Comparison of ENCODE assay signal across 8 cellular contexts in genomic region chr17:29138991-29139682, GRCh38. TPM values are rescaled to one million over a fixed set of nuclear protein-coding genes. Genes with fewer than 3 reads are reported as not detected.
DNase-seq lines count a peak whose midpoint lies in the region; ATAC-seq and TF ChIP-seq lines count a peak whose summit lies in the region.

No MANE protein-coding gene starts in this region.

- no peak overlapping the region for H3K4me3 Mint-ChIP-seq in type B pancreatic cell

- 24 to 27% methylated on average over 13 of the region's 13 CpGs for WGBS in heart right ventricle, 2 donors

- H3K27me3 Mint-ChIP-seq in type B pancreatic cell = no peaks in the 10 kb centered on the region

- peak overlapping the region; percentile 1; the same call in 1 of the 2 replicates for H3K27ac ChIP-seq in C4-2B
- H3K27ac ChIP-seq in heart right ventricle = peak overlapping the region; percentile 74 to 98 (median 90)
- no peak overlapping the region for H3K27ac ChIP-seq in foreskin keratinocyte

- intact Hi-C loops in heart right ventricle (cut with DNase I) = no loop called here

- H3K4me3 ChIP-seq in heart right ventricle = peak overlapping the region in 9 of 10 donors; percentile 39 to 67 (median 60)

- ATAC-seq in HG02642 (IDR thresholded peaks at IDR 0.05; ENCODE audit: poor library complexity, unreplicated experiment) (peak; percentile 40), heart right ventricle (peak; percentile 23 to 68 (median 58)), foreskin keratinocyte (no peak)

- H3K27ac Mint-ChIP-seq in type B pancreatic cell = no peak overlapping the region

- H3K36me3 Mint-ChIP-seq in type B pancreatic cell = no peaks in the 10 kb centered on the region

- peaks cover 27% of the 10 kb centered on the region for H3K4me1 Mint-ChIP-seq in type B pancreatic cell (ENCODE audit: unreplicated experiment)

- no peaks in the 10 kb centered on the region for H3K9me3 Mint-ChIP-seq in type B pancreatic cell

- H3K27me3 ChIP-seq in heart right ventricle (no peaks in the 10 kb centered on the region), foreskin keratinocyte (no peaks in the 10 kb centered on the region)

- peaks cover 0 to 32% (median 15%) of the 10 kb centered on the region in 9 donors for H3K36me3 ChIP-seq in heart right ventricle

- no peaks in the 10 kb centered on the region for H3K9me3 ChIP-seq in heart right ventricle

- H3K4me1 ChIP-seq in heart right ventricle (peaks cover 23 to 81% (median 71%) of the 10 kb centered on the region in 9 donors), foreskin keratinocyte (peaks cover 16% of the 10 kb centered on the region)

- TF ChIP-seq CTCF in C4-2B (conservative IDR thresholded peaks at IDR 0.05) = no peak
- no peak for TF ChIP-seq CTCF in heart right ventricle (IDR thresholded peaks at IDR 0.05)
- TF ChIP-seq CTCF in type B pancreatic cell (conservative IDR thresholded peaks at IDR 0.05) = no peak
- no peak for TF ChIP-seq CTCF in foreskin keratinocyte (conservative IDR thresholded peaks at IDR 0.05)

- peak in 2 of 3 experiments; percentile 20 to 26 for DNase-seq in activated CD8-positive, alpha-beta memory T cell treated with anti-CD3 and anti-CD28 coated beads for 48 hours (ENCODE audit: low read depth in 2 of 3, low spot score in 2 of 3)
- peak; percentile 52 to 68 for DNase-seq in heart right ventricle
- DNase-seq in stimulated activated CD8-positive, alpha-beta memory T cell treated with anti-CD3 and anti-CD28 coated beads, Interleukin-4, amount 100 ng/mL, for 48 hours = peak; percentile 67
- no peak for DNase-seq in NCI-H1436 treated with DMSO at 0.1 percent for 48 hours (lab: John Stamatoyannopoulos, UW)
- DNase-seq in type B pancreatic cell (ENCODE audit: extremely low spot score, unreplicated experiment) = no peak
- no peak for DNase-seq in foreskin keratinocyte

RNA-seq across cellular contexts. Expression of gene MYO18A, which starts 41.1 kb away (rescaled TPM):
- total RNA-seq in heart right ventricle (100 to 1,000 TPM; 217 to 408 (median 327) TPM), type B pancreatic cell (ENCODE audit: low replicate concordance) (46.6 and 49.1 TPM in 2 replicates), foreskin keratinocyte (56.2 and 67.4 TPM in 2 replicates)
- polyA plus RNA-seq in heart right ventricle (100 to 1,000 TPM in 1 of 2 donors, 10 to 100 TPM in 1; 61.4 to 442 TPM), foreskin keratinocyte (43.6 and 47.5 TPM in 2 replicates)

Comparison
In these comparisons a context has a peak if more than half of its experiments do, and no peak if none do; other contexts are left out.
1. DNase-seq: peak in activated CD8-positive, alpha-beta memory T cell treated with anti-CD3 and anti-CD28 coated beads for 48 hours (2 of 3), heart right ventricle (2 of 2) and stimulated activated CD8-positive, alpha-beta memory T cell treated with anti-CD3 and anti-CD28 coated beads, Interleukin-4, amount 100 ng/mL, for 48 hours (single experiment); none in NCI-H1436 treated with DMSO at 0.1 percent for 48 hours (single experiment), type B pancreatic cell (single experiment) and foreskin keratinocyte (0 of 2).